8 cellular contexts compared by ENCODE assay signal in the genomic region with DNA sequence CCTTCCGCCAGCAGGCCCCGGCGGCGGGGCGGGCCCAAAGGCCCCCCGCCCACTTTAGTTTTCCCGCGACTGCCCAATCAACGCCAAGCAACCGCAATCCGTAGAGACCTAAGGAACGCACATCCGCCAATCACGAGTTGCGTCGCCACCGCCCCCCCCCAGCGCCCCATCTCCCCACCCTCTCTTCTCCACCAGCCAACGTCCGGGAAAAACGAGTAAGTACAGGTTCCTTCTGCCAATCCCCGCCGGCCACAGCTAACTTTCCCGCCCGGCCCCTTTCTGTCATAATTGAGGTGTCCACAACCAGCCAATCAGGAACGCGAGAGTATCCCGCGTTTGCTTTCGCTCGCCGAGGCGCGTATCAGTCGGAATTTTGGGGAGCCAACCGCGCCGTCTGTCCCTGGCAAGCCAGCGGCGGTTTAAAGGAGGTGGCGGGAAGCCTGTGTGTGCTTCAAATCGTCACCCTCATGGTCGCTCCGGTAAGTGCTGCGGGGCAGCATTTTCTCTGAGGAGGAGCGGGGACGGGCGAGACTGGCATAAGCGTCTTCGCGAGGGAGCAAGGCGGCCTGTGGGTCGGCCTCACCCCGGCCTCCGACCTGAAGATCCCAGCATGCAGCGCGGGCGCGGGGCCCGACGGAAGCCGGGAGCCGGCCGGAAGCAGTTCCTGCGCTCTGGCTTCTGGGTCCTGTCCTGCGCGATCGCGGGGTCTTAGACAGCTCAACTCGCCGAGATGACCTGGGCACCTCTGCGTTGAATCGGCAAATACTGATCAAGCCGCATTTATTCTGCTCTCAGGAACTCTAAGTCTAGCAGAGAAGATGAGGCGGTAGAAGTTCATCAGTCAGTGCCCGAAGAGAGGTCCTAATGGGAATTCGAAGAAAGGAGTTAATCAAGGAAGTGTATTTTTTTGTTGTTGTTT. TPM values are rescaled to one million over a fixed set of nuclear protein-coding genes. Genes with fewer than 3 reads are reported as not detected.
DNase-seq lines count a peak whose midpoint lies in the region; ATAC-seq and TF ChIP-seq lines count a peak whose summit lies in the region.

A gene with protein sequence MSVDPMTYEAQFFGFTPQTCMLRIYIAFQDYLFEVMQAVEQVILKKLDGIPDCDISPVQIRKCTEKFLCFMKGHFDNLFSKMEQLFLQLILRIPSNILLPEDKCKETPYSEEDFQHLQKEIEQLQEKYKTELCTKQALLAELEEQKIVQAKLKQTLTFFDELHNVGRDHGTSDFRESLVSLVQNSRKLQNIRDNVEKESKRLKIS (plus strand): TSS at position 361 of the 919 bp plus-strand sequence. CDS start 2,297 bp downstream, outside the sequence.

- H3K27ac ChIP-seq in testis, result peak within 1 kb of the TSS; percentile 97 to 100

- peaks cover 3% of the 10 kb centered on the region for H3K4me1 ChIP-seq in testis

- H3K4me3 ChIP-seq in GM06990 (replicated peaks; ENCODE audit: low read depth, low read length), result peak within 1 kb of the TSS; percentile 99
- H3K4me3 ChIP-seq in testis, result peak within 1 kb of the TSS; percentile 88 to 95

- TF ChIP-seq CTCF in GM06990 (IDR thresholded peaks at IDR 0.05; ENCODE audit: insufficient read depth, low read length, poor library complexity, severe bottlenecking), result no peak
- no peak for TF ChIP-seq CTCF in omental fat pad (IDR thresholded peaks at IDR 0.05)
- TF ChIP-seq CTCF in testis (IDR thresholded peaks at IDR 0.05), result no peak

- ATAC-seq in HG02610 (IDR thresholded peaks at IDR 0.05; ENCODE audit: unreplicated experiment), result peak; percentile 80
- peak; percentile 92 to 94 for ATAC-seq in activated naive CD4-positive, alpha-beta T cell treated with anti-CD3 and anti-CD28 coated beads, Interleukin-2, amount 50 U/mL, for 72 hours
- peak; percentile 98 for ATAC-seq in omental fat pad (ENCODE audit: low FRiP score)

- WGBS in testis, 2 donors, result 0 to 1% methylated on average over 37 to 77 of the region's 77 CpGs

- H3K27me3 ChIP-seq in GM06990 (replicated peaks; ENCODE audit: control insufficient read depth, insufficient read depth, low read length), result no peaks in the 10 kb centered on the region
- H3K27me3 ChIP-seq in testis, result no peaks in the 10 kb centered on the region

- H3K9me3 Mint-ChIP-seq in activated naive CD4-positive, alpha-beta T cell treated with anti-CD3 and anti-CD28 coated beads, Interleukin-2, amount 50 U/mL, for 72 hours, result no peaks in the 10 kb centered on the region

- no peaks in the 10 kb centered on the region for H3K9me3 ChIP-seq in testis

- TF ChIP-seq POLR2A in testis (IDR thresholded peaks at IDR 0.05), result no peak

- peaks cover 42 to 57% of the 10 kb centered on the region in 2 donors for H3K36me3 Mint-ChIP-seq in activated naive CD4-positive, alpha-beta T cell treated with anti-CD3 and anti-CD28 coated beads, Interleukin-2, amount 50 U/mL, for 72 hours

- intact Hi-C loops in testis (cut with DNase I; ENCODE audit: low total_unique reads), result no loop called here

- H3K27ac Mint-ChIP-seq in activated naive CD4-positive, alpha-beta T cell treated with anti-CD3 and anti-CD28 coated beads, Interleukin-2, amount 50 U/mL, for 72 hours, result peak within 1 kb of the TSS; percentile 96 to 99

- DNase-seq in GM06990 (ENCODE audit: extremely low read depth, insufficient read length) (peak; percentile 100), NCI-H1092 treated with DMSO at 0.1 percent for 48 hours (lab: John Stamatoyannopoulos, UW) (peak; percentile 96), SKM-1 (lab: John Stamatoyannopoulos, UW; ENCODE audit: unreplicated experiment) (peak; percentile 82), glomerular endothelial cell (ENCODE audit: extremely low read depth, low read depth, low spot score) (peak; percentile 84), omental fat pad (ENCODE audit: low spot score) (peak; percentile 98), testis (peak; percentile 100)
- DNase-seq in activated naive CD4-positive, alpha-beta T cell treated with anti-CD3 and anti-CD28 coated beads, Interleukin-2, amount 50 U/mL, for 72 hours (ENCODE audit: low spot score in 2 of 2), result peak; percentile 93 to 97

- H3K36me3 ChIP-seq in GM06990 (ENCODE audit: control insufficient read depth, insufficient read depth, low read length), result peaks cover 10% of the 10 kb centered on the region
- no peaks in the 10 kb centered on the region for H3K36me3 ChIP-seq in testis (ENCODE audit: low read depth, missing control alignments)

RNA-seq across cellular contexts. Expression of the gene that starts here (rescaled TPM):
- 10 to 100 TPM; 26.4 to 46.6 TPM for total RNA-seq in activated naive CD4-positive, alpha-beta T cell treated with anti-CD3 and anti-CD28 coated beads, Interleukin-2, amount 50 U/mL, for 72 hours
- total RNA-seq in glomerular endothelial cell (7.5 and 13.2 TPM in 2 replicates), omental fat pad (10 to 100 TPM; 13.8 to 21.3 (median 15.7) TPM), testis (10 to 100 TPM; 12.9 to 24.5 TPM)
- 20.8 TPM for polyA plus RNA-seq in testis (ENCODE audit: insufficient read depth, low read depth, low replicate concordance)

Comparison
In these comparisons a context has a peak if more than half of its experiments do, and no peak if none do; other contexts are left out.
1. Peak in every context shown above with its lines: DNase-seq, ATAC-seq, H3K4me3 ChIP-seq and H3K27ac ChIP-seq.